ENCODE assay signal across 11 cellular contexts in the genomic region with DNA sequence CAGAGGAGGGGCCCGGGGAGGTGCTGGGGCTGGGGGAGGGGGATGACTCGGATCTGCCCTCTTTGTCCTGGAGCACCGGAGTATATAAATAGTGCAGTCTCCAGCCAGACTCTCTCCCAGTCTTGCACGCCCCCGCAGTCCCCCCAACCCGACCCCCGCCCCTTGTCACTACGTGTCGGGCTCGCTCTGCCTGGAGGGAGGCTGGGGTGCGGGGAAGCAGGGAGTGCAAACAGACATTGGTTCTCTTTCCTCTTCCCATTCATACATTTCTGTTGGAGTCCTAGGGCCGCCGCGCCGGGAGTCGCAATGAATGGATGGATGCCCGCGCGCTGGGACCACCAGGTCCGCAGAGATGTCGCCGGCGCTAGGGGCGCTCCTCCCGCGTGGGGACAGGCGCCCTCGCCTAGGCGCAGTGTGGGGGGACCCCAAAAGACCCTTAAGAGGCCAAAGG.
DNase-seq lines count a peak whose midpoint lies in the region; ATAC-seq and TF ChIP-seq lines count a peak whose summit lies in the region.
"Had no signal": no experiment of that assay in that cellular context is flagged by ENCODE, and none has a peak within 500 bp of the region (broad histone marks: within the 10 kb centered on the region; RNA-seq: fewer than 3 reads in every experiment).

No MANE protein-coding gene starts in this region.

- DNase-seq in AG04450 (ENCODE audit: low read depth, low spot score) = no peak
- no peak for DNase-seq in NT2/D1 (ENCODE audit: low read depth, low spot score)
- peak; percentile 72 for DNase-seq in glutamatergic neuron
- no peak for DNase-seq in stimulated activated naive CD8-positive, alpha-beta T cell treated with anti-CD3 and anti-CD28 coated beads, Interleukin-15, Interleukin-2, amounts not matched to agents 100 U/mL and 50 U/mL, for 24 hours
- no peak for DNase-seq in activated naive CD4-positive, alpha-beta T cell (lab: John Stamatoyannopoulos, UW)
- no peak for DNase-seq in GM19240 (ENCODE audit: insufficient read length, low spot score)
- DNase-seq: activated CD4-positive, alpha-beta memory T cell treated with anti-CD3 and anti-CD28 coated beads for 36 hours; CD4-positive, CD25-positive, alpha-beta regulatory T cell had no signal

- no peak overlapping the region for H3K9ac ChIP-seq in NT2/D1 (ENCODE audit: insufficient read length, low read depth)
- no peak overlapping the region for H3K9ac ChIP-seq in parathyroid adenoma

- TF ChIP-seq CTCF in AG04450 (IDR thresholded peaks at IDR 0.05; ENCODE audit: low read depth, low read length) = no peak
- no peak for TF ChIP-seq CTCF in glutamatergic neuron (IDR thresholded peaks at IDR 0.05; ENCODE audit: partially characterized antibody, unreplicated experiment)
- TF ChIP-seq CTCF in parathyroid adenoma (IDR thresholded peaks at IDR 0.05) = no peak

- H3K79me2 ChIP-seq in parathyroid adenoma = no peaks in the 10 kb centered on the region

- H2AFZ ChIP-seq in parathyroid adenoma = no peak overlapping the region

- H3K4me3 ChIP-seq in AG04450 (ENCODE audit: low read depth, low read length) (peak overlapping the region; percentile 70), NT2/D1 (ENCODE audit: insufficient read length, low read depth) (peak overlapping the region; percentile 61), parathyroid adenoma (ENCODE audit: low read depth, low read length) (no peak overlapping the region)
- H3K4me3 ChIP-seq: SK-N-MC had no signal

- peak overlapping the region; percentile 90 for H3K4me3 Mint-ChIP-seq in glutamatergic neuron (ENCODE audit: unreplicated experiment)
- H3K4me3 Mint-ChIP-seq: activated CD4-positive, alpha-beta memory T cell treated with anti-CD3 and anti-CD28 coated beads for 36 hours; CD4-positive, CD25-positive, alpha-beta regulatory T cell had no signal

- peaks cover 3% of the 10 kb centered on the region; the same call in 1 of the 2 replicates for H3K9me3 ChIP-seq in AG04450 (ENCODE audit: control insufficient read depth, insufficient read depth, low read length)
- H3K9me3 ChIP-seq in NT2/D1 (ENCODE audit: insufficient read depth, low read length) = no peaks in the 10 kb centered on the region
- H3K9me3 ChIP-seq in parathyroid adenoma (ENCODE audit: control insufficient read depth, low read length) = no peaks in the 10 kb centered on the region

- peaks cover 5% of the 10 kb centered on the region for H3K9me3 Mint-ChIP-seq in glutamatergic neuron (ENCODE audit: unreplicated experiment)
- H3K9me3 Mint-ChIP-seq: activated CD4-positive, alpha-beta memory T cell treated with anti-CD3 and anti-CD28 coated beads for 36 hours had no signal

- CTCF ChIA-PET in AG04450 (lab: Charles Lee) = interaction anchor here (1.7 kb wide), 1 partner anchor 18 kb away, joined by 6 read pairs; no protein-coding TSS in a partner anchor

- no peak overlapping the region for H3K27ac Mint-ChIP-seq in glutamatergic neuron (ENCODE audit: unreplicated experiment)
- H3K27ac Mint-ChIP-seq: activated CD4-positive, alpha-beta memory T cell treated with anti-CD3 and anti-CD28 coated beads for 36 hours; CD4-positive, CD25-positive, alpha-beta regulatory T cell had no signal

- H3K27me3 ChIP-seq in AG04450 (ENCODE audit: control insufficient read depth, insufficient read depth, low read length) (no peaks in the 10 kb centered on the region), NT2/D1 (ENCODE audit: insufficient read depth, insufficient read length) (peaks cover 82% of the 10 kb centered on the region), parathyroid adenoma (ENCODE audit: control insufficient read depth, insufficient read depth, low read length) (no peaks in the 10 kb centered on the region)

- H3K36me3 Mint-ChIP-seq in glutamatergic neuron (ENCODE audit: unreplicated experiment) = no peaks in the 10 kb centered on the region
- H3K36me3 Mint-ChIP-seq: activated CD4-positive, alpha-beta memory T cell treated with anti-CD3 and anti-CD28 coated beads for 36 hours; CD4-positive, CD25-positive, alpha-beta regulatory T cell had no signal

- no peak for ATAC-seq in stimulated activated naive CD8-positive, alpha-beta T cell treated with anti-CD3 and anti-CD28 coated beads, Interleukin-15, Interleukin-2, amounts not matched to agents 100 U/mL and 50 U/mL, for 24 hours
- no peak for ATAC-seq in HG03280 (IDR thresholded peaks at IDR 0.05; ENCODE audit: unreplicated experiment)

- H3K36me3 ChIP-seq in NT2/D1 (ENCODE audit: insufficient read depth, insufficient read length, low read length) (no peaks in the 10 kb centered on the region), parathyroid adenoma (ENCODE audit: control insufficient read depth, insufficient read depth, low read length) (no peaks in the 10 kb centered on the region)

- H3K4me1 ChIP-seq in NT2/D1 (ENCODE audit: insufficient read depth, insufficient read length) (peaks cover 4% of the 10 kb centered on the region), parathyroid adenoma (no peaks in the 10 kb centered on the region)

- POLR2A ChIA-PET in AG04450 (lab: Yijun Ruan, JAX) = interaction anchor here (0.5 kb wide), 1 partner anchor 18 kb away, joined by 4 read pairs; no protein-coding TSS in a partner anchor

- peaks cover 32% of the 10 kb centered on the region for H3K27me3 Mint-ChIP-seq in glutamatergic neuron (ENCODE audit: unreplicated experiment)

- H3K27ac ChIP-seq in AG04450 (ENCODE audit: low read depth, low read length) = peak overlapping the region; percentile 47
- H3K27ac ChIP-seq in parathyroid adenoma = no peak overlapping the region
- H3K27ac ChIP-seq: SK-N-MC had no signal

- peaks cover 15% of the 10 kb centered on the region for H3K4me1 Mint-ChIP-seq in glutamatergic neuron (ENCODE audit: low read depth, unreplicated experiment)

- H3K4me2 ChIP-seq in parathyroid adenoma (ENCODE audit: low read length) = peak overlapping the region; percentile 45
